1 cellular context compared by ENCODE assay signal in genomic region chr6:136607204-136607931, GRCh38.
TF ChIP-seq lines count a peak whose summit lies in the region.

No MANE protein-coding gene starts in this region.

TF ChIP-seq in K562, 482 proteins besides CTCF, POLR2A, EP300 and RAD21 (continued from another document):
- TF ChIP-seq ARID3A (IDR thresholded peaks at IDR 0.05; ENCODE audit: borderline replicate concordance, low read depth, low read length) (no peak), TOE1 (IDR thresholded peaks at IDR 0.05; ENCODE audit: borderline replicate concordance) (no peak), TOE1 (CRISPR knock-in tag; IDR thresholded peaks at IDR 0.05; ENCODE audit: borderline replicate concordance, low read depth) (no peak), TSHZ1 (CRISPR knock-in tag; IDR thresholded peaks at IDR 0.05) (no peak), ZFP36 (IDR thresholded peaks at IDR 0.05; ENCODE audit: low read depth, low read length, partially characterized antibody) (no peak), SMAD1 (IDR thresholded peaks at IDR 0.05; ENCODE audit: low read depth, low read length, partially characterized antibody) (no peak), SP1 (CRISPR knock-in tag; IDR thresholded peaks at IDR 0.05) (no peak), PRDM10 (IDR thresholded peaks at IDR 0.05; ENCODE audit: partially characterized antibody) (no peak), GABPA (tag; conservative IDR thresholded peaks at IDR 0.05; ENCODE audit: low read depth) (no peak), ZNF24 (IDR thresholded peaks at IDR 0.05) (no peak), LCOR (CRISPR knock-in tag; IDR thresholded peaks at IDR 0.05) (no peak), PRPF4 (IDR thresholded peaks at IDR 0.05; ENCODE audit: insufficient read depth, low read depth, low read length, poor library complexity, severe bottlenecking) (no peak), SMARCE1 (IDR thresholded peaks at IDR 0.05) (peak; percentile 65; the same call in 1 of the 2 replicates), CBFA2T3 (IDR thresholded peaks at IDR 0.05) (no peak), DLX4 (CRISPR knock-in tag; IDR thresholded peaks at IDR 0.05) (no peak), CBX8 (IDR thresholded peaks at IDR 0.05; ENCODE audit: borderline replicate concordance, extremely low read depth, low read depth, low read length, poor library complexity, severe bottlenecking) (no peak), HNRNPK (IDR thresholded peaks at IDR 0.05; ENCODE audit: low read depth, low read length, poor library complexity, severe bottlenecking) (no peak), CCAR2 (IDR thresholded peaks at IDR 0.05; ENCODE audit: low read depth, low read length) (no peak), ATF3 (IDR thresholded peaks at IDR 0.05) (peak; percentile 54), ATF3 (CRISPR knock-in tag; conservative IDR thresholded peaks at IDR 0.05) (no peak), BCL6 (CRISPR knock-in tag; IDR thresholded peaks at IDR 0.05) (no peak), CEBPB (tag; IDR thresholded peaks at IDR 0.05) (peak; percentile 73), EZH2 (IDR thresholded peaks at IDR 0.05; ENCODE audit: borderline replicate concordance, low read depth, low read length) (no peak), CHD1 (IDR thresholded peaks at IDR 0.05; ENCODE audit: low read length) (no peak), XRCC5 (IDR thresholded peaks at IDR 0.05; ENCODE audit: low read depth, low read length) (no peak), EHMT2 (IDR thresholded peaks at IDR 0.05) (no peak), NR2C2 (CRISPR knock-in tag; IDR thresholded peaks at IDR 0.05) (no peak), NR2C2 (tag; IDR thresholded peaks at IDR 0.05) (no peak), NFE2L1 (tag; IDR thresholded peaks at IDR 0.05; ENCODE audit: borderline replicate concordance, low read depth) (no peak), SMARCB1 (IDR thresholded peaks at IDR 0.05; ENCODE audit: insufficient read length, low read depth) (no peak), MAX (CRISPR knock-in tag; IDR thresholded peaks at IDR 0.05) (no peak)
